13 cellular contexts compared by ENCODE assay signal in the genomic region with DNA sequence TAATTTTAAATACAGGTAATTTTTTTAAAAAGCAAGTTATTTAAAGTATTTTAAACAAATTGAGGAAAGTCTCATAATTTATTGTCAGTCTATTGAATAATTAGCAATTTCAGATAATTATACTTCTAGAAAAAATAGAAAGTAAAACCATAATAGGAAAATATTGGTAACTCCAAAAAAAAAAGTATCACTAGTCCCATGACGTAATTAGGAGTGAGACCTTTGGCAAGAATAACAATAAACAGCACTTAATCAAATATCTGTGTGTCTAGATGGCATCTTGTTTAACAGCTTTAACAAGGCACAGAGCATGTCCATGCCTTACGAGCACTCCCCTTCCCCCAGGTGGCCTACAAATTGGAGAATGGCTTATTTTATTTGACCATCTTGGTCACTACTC.
A peak's percentile ranks its signal among the peaks of the same experiment; 100 is the strongest.
DNase-seq lines count a peak whose midpoint lies in the region; ATAC-seq and TF ChIP-seq lines count a peak whose summit lies in the region.
"Had no signal": no experiment of that assay in that cellular context is flagged by ENCODE, and none has a peak within 500 bp of the region (broad histone marks: within the 10 kb centered on the region; RNA-seq: fewer than 3 reads in every experiment).

No MANE protein-coding gene starts in this region.

- ATAC-seq in WTC11 (no peak), left lobe of liver (no peak)

- H4K20me1 ChIP-seq in H9 (ENCODE audit: control insufficient read depth, insufficient read depth, insufficient read length), result no peaks in the 10 kb centered on the region
- H4K20me1 ChIP-seq in osteoblast (ENCODE audit: insufficient read depth, low read length), result no peaks in the 10 kb centered on the region

- DNase-seq in H9, result no peak
- no peak for DNase-seq in WTC11 (ENCODE audit: low spot score)
- peak; percentile 15 for DNase-seq in osteoblast (ENCODE audit: insufficient read length, low spot score, missing footprints)
- DNase-seq in left lobe of liver (ENCODE audit: low spot score), result no peak
- DNase-seq in NCI-H1694 treated with DMSO at 0.1 percent for 48 hours (lab: John Stamatoyannopoulos, UW), result no peak
- no peak for DNase-seq in lower leg skin (ENCODE audit: low spot score in 2 of 2)
- DNase-seq: C1 segment of cervical spinal cord; Caco-2; CD4-positive, alpha-beta memory T cell; DMS153; DND-41; GM23248; HCEC 1CT had no signal

- CTCF ChIA-PET in WTC11 (lab: Charles Lee), result interaction anchor here (0.6 kb wide), 1 partner anchor 10 kb away, joined by 3 read pairs; no protein-coding TSS in a partner anchor

- H3T11ph ChIP-seq in H9 (ENCODE audit: low read length), result no peak overlapping the region

- no peak overlapping the region for H4K8ac ChIP-seq in H9 (replicated peaks; ENCODE audit: insufficient read length, low read depth, low read length)

- no peak overlapping the region for H2BK15ac ChIP-seq in H9 (ENCODE audit: low read depth, low read length)

- H2AK5ac ChIP-seq in H9 (ENCODE audit: insufficient read length, low read length), result no peak overlapping the region

- no peak overlapping the region for H3K9ac ChIP-seq in H9 (ENCODE audit: extremely low read depth, insufficient read length, low read length)
- H3K9ac ChIP-seq: GM23248 had no signal

- H2BK5ac ChIP-seq in H9 (ENCODE audit: insufficient read length, low read length), result no peak overlapping the region

- H3K4me1 ChIP-seq in H9 (ENCODE audit: insufficient read depth, low read length) (peaks cover 8% of the 10 kb centered on the region), osteoblast (ENCODE audit: insufficient read depth, low read length) (no peaks in the 10 kb centered on the region)
- H3K4me1 ChIP-seq: Caco-2 had no signal

- H3K27ac ChIP-seq in H9 (ENCODE audit: insufficient read length, low read depth, low read length) (no peak overlapping the region), osteoblast (ENCODE audit: low read depth, low read length) (no peak overlapping the region)
- H3K27ac ChIP-seq: GM23248 had no signal

- H3K4me1 Mint-ChIP-seq in H9 (peaks cover 16 to 25% of the 10 kb centered on the region in 2 experiments), WTC11 (peaks cover 29% of the 10 kb centered on the region)
- H3K4me1 Mint-ChIP-seq: CD4-positive, alpha-beta memory T cell had no signal

- TF ChIP-seq CTCF in H9 (conservative IDR thresholded peaks at IDR 0.05), result no peak
- no peak for TF ChIP-seq CTCF in WTC11 (IDR thresholded peaks at IDR 0.05)
- no peak for TF ChIP-seq CTCF in osteoblast (IDR thresholded peaks at IDR 0.05; ENCODE audit: extremely low read depth, low read depth, low read length)
- no peak for TF ChIP-seq CTCF in lower leg skin (IDR thresholded peaks at IDR 0.05)

- no peak overlapping the region for H4K91ac ChIP-seq in H9 (ENCODE audit: insufficient read length, low read depth, low read length)

- H3K4me2 ChIP-seq in H9 (ENCODE audit: insufficient read depth, insufficient read length, low read length), result no peak overlapping the region
- H3K4me2 ChIP-seq in osteoblast (ENCODE audit: insufficient read depth, low read length), result no peak overlapping the region

- intact Hi-C loops in lower leg skin (cut with DNase I; ENCODE audit: low total_unique reads), result no loop called here

- no peak overlapping the region for H2BK120ac ChIP-seq in H9 (ENCODE audit: low read depth, low read length, poor library complexity, severe bottlenecking)

- POLR2A ChIA-PET in WTC11 (lab: Charles Lee), result no interaction called here

- no peak overlapping the region for H3K18ac ChIP-seq in H9 (ENCODE audit: insufficient read length, low read depth, low read length)

- H3K56ac ChIP-seq in H9 (ENCODE audit: insufficient read length, low read depth, low read length), result no peak overlapping the region

- no peaks in the 10 kb centered on the region for H3K79me1 ChIP-seq in H9 (ENCODE audit: insufficient read depth, low read depth, low read length, poor library complexity, severe bottlenecking)

- no peak overlapping the region for H2BK20ac ChIP-seq in H9 (ENCODE audit: low read depth, low read length, poor library complexity, severe bottlenecking)

- no peaks in the 10 kb centered on the region for H3K36me3 ChIP-seq in osteoblast (ENCODE audit: insufficient read depth, low read length)

- WGBS in H9 (ENCODE audit: extremely low coverage, insufficient read length, low lambda C conversion rate), result no CpG with 5 or more reads among the region's 2 CpGs
- 58 to 70% methylated on average over 2 of the region's 2 CpGs for WGBS in lower leg skin, 2 donors

- H3K23ac ChIP-seq in H9 (ENCODE audit: insufficient read length, low read depth, low read length), result no peak overlapping the region

- H3K27me3 ChIP-seq in H9 (ENCODE audit: insufficient read depth, low read length), result no peaks in the 10 kb centered on the region
- no peaks in the 10 kb centered on the region for H3K27me3 ChIP-seq in osteoblast (ENCODE audit: insufficient read depth, low read length)

- no peak overlapping the region for H2AFZ ChIP-seq in H9 (ENCODE audit: low read length)
- no peak overlapping the region for H2AFZ ChIP-seq in osteoblast (ENCODE audit: low read length)
- H2AFZ ChIP-seq: GM23248 had no signal

- H2BK12ac ChIP-seq in H9 (ENCODE audit: insufficient read length, low read depth, low read length), result no peak overlapping the region

- H3K23me2 ChIP-seq in H9 (ENCODE audit: insufficient read length, low read depth, low read length, poor library complexity, severe bottlenecking), result no peaks in the 10 kb centered on the region

- H3K79me2 ChIP-seq in H9 (ENCODE audit: insufficient read depth, low read length) (no peaks in the 10 kb centered on the region), osteoblast (ENCODE audit: insufficient read depth, low read length) (no peaks in the 10 kb centered on the region)

- no peak overlapping the region for H4K5ac ChIP-seq in H9 (ENCODE audit: insufficient read length, low read depth, low read length)

- peak overlapping the region in 2 of 3 experiments; percentile 56 to 87; a peak in 4 of 7 replicates for H3K27ac Mint-ChIP-seq in H9
- H3K27ac Mint-ChIP-seq in WTC11, result peak overlapping the region; percentile 81
- H3K27ac Mint-ChIP-seq: CD4-positive, alpha-beta memory T cell had no signal

- TF ChIP-seq POLR2A in lower leg skin (IDR thresholded peaks at IDR 0.05), result no peak

- H3K4me3 Mint-ChIP-seq in H9, result no peak overlapping the region
- H3K4me3 Mint-ChIP-seq in WTC11, result no peak overlapping the region
- H3K4me3 Mint-ChIP-seq: CD4-positive, alpha-beta memory T cell had no signal

- H3K9me3 ChIP-seq in H9 (ENCODE audit: control insufficient read depth, low read depth, low read length) (no peaks in the 10 kb centered on the region), osteoblast (ENCODE audit: low read depth, low read length) (no peaks in the 10 kb centered on the region)
- H3K9me3 ChIP-seq: Caco-2 had no signal

- no peak overlapping the region for H3K14ac ChIP-seq in H9 (ENCODE audit: insufficient read depth, low read length)

- H3K4me3 ChIP-seq in osteoblast (ENCODE audit: insufficient read depth, low read length) (no peak overlapping the region), lower leg skin (ENCODE audit: low read depth, poor library complexity, severe bottlenecking) (no peak overlapping the region)
- H3K4me3 ChIP-seq: GM23248 had no signal

- H3K9me3 Mint-ChIP-seq in H9, result no peaks in the 10 kb centered on the region
- H3K9me3 Mint-ChIP-seq in WTC11, result no peaks in the 10 kb centered on the region

- H3K27me3 Mint-ChIP-seq in H9 (ENCODE audit: low read depth), result no peaks in the 10 kb centered on the region
- no peaks in the 10 kb centered on the region for H3K27me3 Mint-ChIP-seq in WTC11 (ENCODE audit: low read depth)
- H3K27me3 Mint-ChIP-seq: CD4-positive, alpha-beta memory T cell had no signal

- H3K36me3 Mint-ChIP-seq in H9 (ENCODE audit: insufficient read depth in 1 of 3, low read depth in 3 of 3), result peaks cover 0 to 5% (median 0%) of the 10 kb centered on the region in 3 experiments; a peak in 1 of 7 replicates
- H3K36me3 Mint-ChIP-seq in WTC11, result no peaks in the 10 kb centered on the region
- H3K36me3 Mint-ChIP-seq: CD4-positive, alpha-beta memory T cell had no signal

- no peak overlapping the region for H3K4ac ChIP-seq in H9 (ENCODE audit: low read depth, low read length)

TF ChIP-seq in WTC11, 78 proteins besides CTCF, POLR2A, EP300 and RAD21:
- no peak for TF ChIP-seq SMAD3 (CRISPR knock-in tag; IDR thresholded peaks at IDR 0.05; ENCODE audit: borderline replicate concordance)
- TF ChIP-seq, protein P1, sequence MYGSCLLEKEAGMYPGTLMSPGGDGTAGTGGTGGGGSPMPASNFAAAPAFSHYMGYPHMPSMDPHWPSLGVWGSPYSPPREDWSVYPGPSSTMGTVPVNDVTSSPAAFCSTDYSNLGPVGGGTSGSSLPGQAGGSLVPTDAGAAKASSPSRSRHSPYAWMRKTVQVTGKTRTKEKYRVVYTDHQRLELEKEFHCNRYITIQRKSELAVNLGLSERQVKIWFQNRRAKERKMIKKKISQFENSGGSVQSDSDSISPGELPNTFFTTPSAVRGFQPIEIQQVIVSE (CRISPR knock-in tag; IDR thresholded peaks at IDR 0.05; ENCODE audit: borderline replicate concordance), result no peak
